20 cellular contexts compared by ENCODE assay signal in the genomic region with DNA sequence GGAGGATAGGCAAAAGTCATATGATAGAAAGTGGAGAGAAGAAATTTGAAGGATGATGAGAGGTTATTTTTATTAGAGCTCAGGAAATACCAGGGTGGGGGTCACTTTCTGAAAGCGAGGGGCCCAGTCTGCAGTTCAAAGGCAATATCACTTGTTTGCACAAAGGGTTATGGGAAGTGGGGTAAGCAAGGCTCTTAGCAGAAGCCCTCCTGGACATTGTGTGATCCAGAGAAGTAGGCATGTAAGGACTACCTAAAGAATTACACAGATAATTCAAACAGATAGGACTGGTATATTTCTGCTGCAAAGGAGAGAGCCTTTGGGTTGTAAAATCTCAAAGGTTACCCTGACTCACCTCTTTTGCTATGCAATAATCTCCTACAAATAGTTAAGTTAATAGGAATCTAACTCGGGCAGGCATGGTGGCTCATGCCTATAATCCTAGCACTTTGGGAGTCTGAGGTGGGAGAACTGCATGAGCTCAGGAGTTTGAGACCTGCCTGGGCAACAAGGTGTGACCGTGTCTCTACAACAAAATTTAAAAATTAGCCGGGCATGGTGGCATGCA.
"Had no signal": no experiment of that assay in that cellular context is flagged by ENCODE, and none has a peak within 500 bp of the region (broad histone marks: within the 10 kb centered on the region; RNA-seq: fewer than 3 reads in every experiment).

No MANE protein-coding gene starts in this region.

- H3K27me3 ChIP-seq: heart left ventricle, ovary, tibial artery, upper lobe of left lung, uterus had no signal

- ATAC-seq: heart left ventricle; lower lobe of right lung; natural killer cell; right cardiac atrium; stimulated activated memory B cell treated with anti-CD40 and anti-IgM and Interleukin-4, amounts not matched to agents 10 μg/mL and 1 μg/mL and 100 μg/mL, for 72 hours had no signal

- FAIRE-seq: endothelial cell of umbilical vein, frontal cortex, islet of Langerhans had no signal

- DNase-seq: effector CD4-positive, alpha-beta T cell; endodermal cell; heart left ventricle; hypothalamus; kidney glomerular epithelial cell; left ventricle myocardium inferior; lower lobe of right lung; natural killer cell; ovary; right cardiac atrium; stimulated activated CD4-positive, alpha-beta T cell treated with anti-CD3 and anti-CD28 coated beads, Interleukin-4, amount 100 ng/mL, for 1 hour; stimulated activated CD8-positive, alpha-beta memory T cell treated with anti-CD3 and anti-CD28 coated beads, Interleukin-4, amount 100 ng/mL, for 48 hours; tibial artery; upper lobe of left lung; uterus had no signal

- H3K27ac ChIP-seq: coronary artery, heart left ventricle, left ventricle myocardium inferior, lower lobe of right lung, ovary, tibial artery, upper lobe of left lung, uterus had no signal

- H3K4me3 ChIP-seq: coronary artery, heart left ventricle, left ventricle myocardium inferior, lower lobe of right lung, ovary, tibial artery, upper lobe of left lung, uterus had no signal

- H3K36me3 ChIP-seq: heart left ventricle, left ventricle myocardium inferior, lower lobe of right lung, ovary, tibial artery, upper lobe of left lung, uterus had no signal

- H3K9me3 ChIP-seq: heart left ventricle, left ventricle myocardium inferior, lower lobe of right lung, ovary, tibial artery, upper lobe of left lung, uterus had no signal

- H3K4me1 ChIP-seq: heart left ventricle, left ventricle myocardium inferior, lower lobe of right lung, tibial artery, upper lobe of left lung, uterus had no signal
